Comparison of ENCODE assay signal across 1 cellular context in the genomic region with DNA sequence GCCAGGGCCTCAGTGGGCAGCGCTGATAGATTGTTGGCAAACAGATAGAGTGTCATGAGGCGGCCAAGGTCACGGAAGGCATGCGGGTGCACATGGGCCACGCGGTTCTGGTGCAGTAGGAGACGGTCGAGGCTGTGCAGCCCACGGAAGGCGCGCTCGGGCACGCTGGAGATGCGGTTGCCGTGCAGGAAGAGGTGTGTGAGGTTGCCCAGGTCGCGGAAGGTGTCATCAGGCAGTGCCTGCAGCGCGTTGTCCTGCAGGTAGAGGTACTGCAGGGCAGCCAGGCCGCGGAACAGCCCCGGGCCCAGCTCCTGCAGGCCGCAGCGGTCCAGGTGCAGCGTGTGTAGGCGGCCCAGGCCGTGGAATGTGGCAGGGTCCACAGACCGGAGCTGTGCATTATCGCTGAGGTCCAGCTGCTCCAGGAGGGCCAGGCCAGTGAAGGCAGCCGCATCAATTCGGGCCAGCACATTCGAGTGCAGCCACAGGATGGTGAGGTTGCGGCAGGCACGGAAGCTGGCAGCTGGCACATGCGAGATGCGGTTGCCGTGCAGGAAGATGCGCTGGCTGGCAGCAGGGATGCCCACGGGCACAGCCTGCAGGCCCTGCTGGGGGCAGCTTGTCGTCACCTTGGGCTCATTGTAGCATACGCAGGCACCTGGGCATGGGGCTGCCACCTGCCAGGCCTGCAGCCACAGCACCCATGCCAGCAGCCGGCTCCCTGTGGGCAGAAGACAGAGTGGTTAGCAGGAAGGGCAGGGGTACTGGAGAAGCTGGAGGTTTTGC.
TF ChIP-seq lines count a peak whose summit lies in the region.

No MANE protein-coding gene starts in this region.

TF ChIP-seq in H1, 55 proteins besides CTCF, POLR2A, EP300 and RAD21:
- TF ChIP-seq CEBPB (IDR thresholded peaks at IDR 0.05; ENCODE audit: low read depth, low read length): no peak
- no peak for TF ChIP-seq JUND (IDR thresholded peaks at IDR 0.05; ENCODE audit: low read length)
- TF ChIP-seq ZNF274 (IDR thresholded peaks at IDR 0.05; ENCODE audit: borderline replicate concordance, extremely low read depth, low read length): no peak
- TF ChIP-seq BACH1 (IDR thresholded peaks at IDR 0.05; ENCODE audit: low read length): no peak
TF ChIP-seq in H1: peak in this region for 0.
